In genomic region chr17:39636587-39636926, GRCh38 we compare ENCODE assay signal across 8 cellular contexts. TPM values are rescaled to one million over a fixed set of nuclear protein-coding genes. Genes with fewer than 3 reads are reported as not detected.
DNase-seq lines count a peak whose midpoint lies in the region; ATAC-seq and TF ChIP-seq lines count a peak whose summit lies in the region.

No MANE protein-coding gene starts in this region.

- 19 to 29% methylated on average over 6 of the region's 6 CpGs for WGBS in body of pancreas, 2 donors

- TF ChIP-seq CTCF in body of pancreas (IDR thresholded peaks at IDR 0.05) = no peak

- DNase-seq in body of pancreas (no peak), head of caudate nucleus (no peak), NCI-H2107 treated with DMSO at 0.1 percent for 48 hours (lab: John Stamatoyannopoulos, UW; ENCODE audit: unreplicated experiment) (no peak), NCI-H1417 treated with DMSO at 0.1 percent for 48 hours (lab: John Stamatoyannopoulos, UW) (no peak), 8988T (no peak)

- H3K9me3 ChIP-seq in body of pancreas (no peaks in the 10 kb centered on the region), mononuclear cell (ENCODE audit: low read depth, low read length) (no peaks in the 10 kb centered on the region)

- intact Hi-C loops in body of pancreas (cut with DNase I) = no loop called here
- intact Hi-C loops in head of caudate nucleus (cut with DNase I) = no loop called here

- peaks cover 74% of the 10 kb centered on the region for H3K4me1 ChIP-seq in body of pancreas
- H3K4me1 ChIP-seq in mononuclear cell (ENCODE audit: insufficient read depth, low read length) = peaks cover 69% of the 10 kb centered on the region

- no peak for TF ChIP-seq POLR2A in body of pancreas (IDR thresholded peaks at IDR 0.05)

- peak overlapping the region; percentile 58 to 84 for H3K4me3 ChIP-seq in body of pancreas
- peak overlapping the region; percentile 93 for H3K4me3 ChIP-seq in mononuclear cell (ENCODE audit: low read length)

- peak; percentile 9 for ATAC-seq in GM18867 (IDR thresholded peaks at IDR 0.05; ENCODE audit: unreplicated experiment)
- peak; percentile 3 for ATAC-seq in HG03196 (IDR thresholded peaks at IDR 0.05; ENCODE audit: unreplicated experiment)
- no peak for ATAC-seq in body of pancreas

- H3K27ac ChIP-seq in body of pancreas = peak overlapping the region; percentile 60 to 90 (median 74)

- H3K27me3 ChIP-seq in body of pancreas (no peaks in the 10 kb centered on the region), mononuclear cell (ENCODE audit: insufficient read depth, low read length) (no peaks in the 10 kb centered on the region)

- H3K36me3 ChIP-seq in body of pancreas (replicated peaks in 1 of 2; ENCODE audit: insufficient read depth in 1 of 2, low read depth in 2 of 2) = no peaks in the 10 kb centered on the region

RNA-seq across cellular contexts. Expression of gene STARD3, which starts 0.4 kb away (rescaled TPM):
- total RNA-seq in body of pancreas = 10 to 100 TPM; 30.1 to 63.9 TPM
- total RNA-seq in mononuclear cell = 31.8 TPM

RNA-seq across cellular contexts. Expression of gene PPP1R1B, which starts 9.8 kb away (rescaled TPM):
- total RNA-seq in body of pancreas (10 to 100 TPM; 38.4 to 75.8 TPM), mononuclear cell (not detected)

RNA-seq across cellular contexts. Expression of gene TCAP, which starts 28.6 kb away (rescaled TPM):
- total RNA-seq in body of pancreas (under 1 TPM in 1 of 2 donors, not detected in 1; 0.26 TPM), mononuclear cell (1.0 TPM)

RNA-seq across cellular contexts. Expression of gene NEUROD2, which starts 28.8 kb away (rescaled TPM):
- not detected for total RNA-seq in body of pancreas
- total RNA-seq in mononuclear cell = under 0.01 TPM

RNA-seq across cellular contexts. Expression of gene PNMT, which starts 31.7 kb away (rescaled TPM):
- total RNA-seq in body of pancreas = 1 to 10 TPM; 1.3 to 2.6 TPM
- not detected for total RNA-seq in mononuclear cell

Comparison
In these comparisons a context has a peak if more than half of its experiments do, and no peak if none do; other contexts are left out.
1. RNA of gene PPP1R1B, which starts 9.8 kb away (total RNA-seq): 38.4 to 75.8 TPM in body of pancreas; not detected in mononuclear cell (single experiment); every median in the first group is over 10 times any median in the second.